28 cellular contexts compared by ENCODE assay signal in the genomic region with DNA sequence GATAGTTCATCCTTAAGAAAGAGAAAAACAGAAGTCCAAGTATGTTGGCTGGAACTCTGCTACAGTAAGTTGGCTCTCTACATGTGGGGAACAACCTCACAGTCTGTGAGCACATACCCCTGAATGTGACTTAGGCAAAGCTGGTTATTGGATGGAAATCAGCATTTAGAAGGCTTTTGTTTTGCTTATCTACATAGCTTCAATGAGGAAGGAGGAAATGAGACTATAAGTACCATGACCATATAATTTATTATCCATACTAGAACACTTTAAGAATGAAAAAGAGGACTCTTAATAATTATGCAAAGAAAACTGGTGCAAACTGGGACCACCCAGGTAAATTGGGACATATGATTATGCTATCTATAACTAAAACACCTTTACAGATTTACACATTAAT.
"Had no signal": no experiment of that assay in that cellular context is flagged by ENCODE, and none has a peak within 500 bp of the region (broad histone marks: within the 10 kb centered on the region; RNA-seq: fewer than 3 reads in every experiment).

No MANE protein-coding gene starts in this region.

- H3K27me3 Mint-ChIP-seq: dendritic cell treated with granulocyte-macrophage colony-stimulating factor and Interleukin-4, amounts not matched to agents 40 ng/mL and 50 ng/mL, for 4 days had no signal

- FAIRE-seq: colon, endometrium, frontal cortex had no signal

- DNase-seq: colonic mucosa; cortex of kidney; dermis blood vessel endothelial cell; dorsolateral prefrontal cortex; effector CD4-positive, alpha-beta T cell; effector CD8-positive, alpha-beta T cell; effector memory CD4-positive, alpha-beta T cell; effector memory CD8-positive, alpha-beta T cell; endodermal cell; erythroblast; esophagus squamous epithelium; foreskin fibroblast; foreskin keratinocyte; foreskin melanocyte; gastrocnemius medialis; glutamatergic neuron; head of caudate nucleus; heart left ventricle; heart right ventricle had no signal

- H3K4me3 Mint-ChIP-seq: dendritic cell treated with granulocyte-macrophage colony-stimulating factor and Interleukin-4, amounts not matched to agents 40 ng/mL and 50 ng/mL, for 4 days; effector memory CD8-positive, alpha-beta T cell; endodermal cell had no signal

- ATAC-seq: effector memory CD8-positive, alpha-beta T cell; esophagus mucosa; foreskin keratinocyte; gastrocnemius medialis; gastroesophageal sphincter; heart left ventricle; heart right ventricle had no signal

- H3K4me1 ChIP-seq: colonic mucosa, foreskin keratinocyte had no signal

- H3K27ac Mint-ChIP-seq: dendritic cell treated with granulocyte-macrophage colony-stimulating factor and Interleukin-4, amounts not matched to agents 40 ng/mL and 50 ng/mL, for 4 days; effector memory CD8-positive, alpha-beta T cell; endodermal cell had no signal

- H3K36me3 ChIP-seq: colonic mucosa, esophagus muscularis mucosa, esophagus squamous epithelium, gastrocnemius medialis, gastroesophageal sphincter, heart left ventricle, heart right ventricle had no signal

- H3K9me3 ChIP-seq: colonic mucosa, esophagus muscularis mucosa, esophagus squamous epithelium, gastrocnemius medialis, gastroesophageal sphincter, heart left ventricle had no signal

- H3K27ac ChIP-seq: colonic mucosa, coronary artery, dorsolateral prefrontal cortex, epithelial cell of prostate, esophagus muscularis mucosa, esophagus squamous epithelium, foreskin keratinocyte, gastrocnemius medialis, gastroesophageal sphincter, heart left ventricle, heart right ventricle had no signal

- H3K27me3 ChIP-seq: colonic mucosa, dorsolateral prefrontal cortex, esophagus muscularis mucosa, esophagus squamous epithelium, gastrocnemius medialis, gastroesophageal sphincter, heart left ventricle, heart right ventricle had no signal

- H3K4me3 ChIP-seq: colonic mucosa, coronary artery, dorsolateral prefrontal cortex, esophagus muscularis mucosa, esophagus squamous epithelium, gastrocnemius medialis, gastroesophageal sphincter, heart left ventricle, heart right ventricle had no signal
